33 cellular contexts compared by ENCODE assay signal in genomic region chr3:146555311-146555710, GRCh38. TPM values are rescaled to one million over a fixed set of nuclear protein-coding genes. Genes with fewer than 3 reads are reported as not detected.
DNase-seq lines count a peak whose midpoint lies in the region; ATAC-seq, FAIRE-seq and TF ChIP-seq lines count a peak whose summit lies in the region.
"Had no signal": no experiment of that assay in that cellular context is flagged by ENCODE, and none has a peak within 500 bp of the region (broad histone marks: within the 10 kb centered on the region; RNA-seq: fewer than 3 reads in every experiment).

No MANE protein-coding gene starts in this region.

- H3K36me3 ChIP-seq in endodermal cell (ENCODE audit: control insufficient read depth, insufficient read depth, low read length) (no peaks in the 10 kb centered on the region), keratinocyte (ENCODE audit: control insufficient read depth in 2 of 2, extremely low read depth in 1 of 2, insufficient read depth in 2 of 2, low read length in 2 of 2) (no peaks in the 10 kb centered on the region), trophoblast cell (ENCODE audit: control insufficient read depth in 1 of 2, insufficient read depth in 2 of 2, low read length in 2 of 2) (no peaks in the 10 kb centered on the region), colonic mucosa (no peaks in the 10 kb centered on the region)
- H3K36me3 ChIP-seq in effector memory CD4-positive, alpha-beta T cell (ENCODE audit: control insufficient read depth, insufficient read depth, low read length) = no peaks in the 10 kb centered on the region
- H3K36me3 ChIP-seq: BE2C, BLaER1 had no signal

- H3K27ac ChIP-seq in endodermal cell (ENCODE audit: low read depth, low read length) (no peak overlapping the region), keratinocyte (ENCODE audit: control insufficient read depth, insufficient read depth, low read length) (no peak overlapping the region), trophoblast cell (ENCODE audit: low read depth, low read length) (no peak overlapping the region), colonic mucosa (no peak overlapping the region)
- no peak overlapping the region for H3K27ac ChIP-seq in effector memory CD4-positive, alpha-beta T cell (ENCODE audit: insufficient read depth, low read length, poor library complexity, severe bottlenecking)
- H3K27ac ChIP-seq: BLaER1 had no signal

- H3K4me3 ChIP-seq in endodermal cell (ENCODE audit: low read length) = peak overlapping the region; percentile 46
- H3K4me3 ChIP-seq in keratinocyte (ENCODE audit: control insufficient read depth in 2 of 3, extremely low read depth in 1 of 3, insufficient read depth in 2 of 3, low read depth in 1 of 3, low read length in 3 of 3) = no peak overlapping the region
- H3K4me3 ChIP-seq in trophoblast cell (ENCODE audit: low read depth, low read length) = no peak overlapping the region
- H3K4me3 ChIP-seq in effector memory CD4-positive, alpha-beta T cell (ENCODE audit: insufficient read depth, low read depth, low read length, poor library complexity, severe bottlenecking) = no peak overlapping the region
- no peak overlapping the region for H3K4me3 ChIP-seq in colonic mucosa
- H3K4me3 ChIP-seq: BLaER1, GM12878 had no signal

- no peak overlapping the region for H2AK5ac ChIP-seq in trophoblast cell (ENCODE audit: low read length)

- H3K14ac ChIP-seq in trophoblast cell (ENCODE audit: low read length) = no peak overlapping the region

- peak; percentile 29 for FAIRE-seq in keratinocyte (lab: Jason Lieb, UNC)
- FAIRE-seq: A204.1, GM12878, GM12892, GM18507 had no signal

- ATAC-seq in GM19328 (IDR thresholded peaks at IDR 0.05; ENCODE audit: unreplicated experiment) = no peak
- ATAC-seq: GM12878 had no signal

- H3K27me3 Mint-ChIP-seq in endodermal cell (ENCODE audit: insufficient read depth) (no peaks in the 10 kb centered on the region), endothelial cell (ENCODE audit: unreplicated experiment) (peaks cover 2% of the 10 kb centered on the region)

- H4K8ac ChIP-seq in trophoblast cell (ENCODE audit: low read depth, low read length) = no peak overlapping the region

- DNase-seq in SK-MEL-5 (ENCODE audit: low read depth, low spot score) = peak; percentile 63
- no peak for DNase-seq in endodermal cell
- no peak for DNase-seq in keratinocyte (ENCODE audit: low read depth, low spot score)
- no peak for DNase-seq in trophoblast cell
- no peak for DNase-seq in endothelial cell (ENCODE audit: low spot score)
- no peak for DNase-seq in effector memory CD4-positive, alpha-beta T cell
- DNase-seq in colonic mucosa = no peak
- DNase-seq: 8988T; ACHN; BE2C; C1 segment of cervical spinal cord; CD4-positive, alpha-beta memory T cell; CD4-positive, CD25-positive, alpha-beta regulatory T cell; CD8-positive, alpha-beta memory T cell; COR-L47; DMS 273 treated with DMSO at 0.1 percent for 48 hours; DMS153; DMS53; DMS79; DND-41; EL; GDM1 had no signal

- H3K9me3 Mint-ChIP-seq in endodermal cell (peaks cover 18% of the 10 kb centered on the region), endothelial cell (ENCODE audit: unreplicated experiment) (no peaks in the 10 kb centered on the region)
- H3K9me3 Mint-ChIP-seq: CD8-positive, alpha-beta memory T cell had no signal

- no peak overlapping the region for H3K18ac ChIP-seq in trophoblast cell (ENCODE audit: low read length)

- H3K9me1 ChIP-seq in keratinocyte (ENCODE audit: control insufficient read depth, extremely low read depth, insufficient read depth, low read length) = no peaks in the 10 kb centered on the region

- no peak overlapping the region for H4K12ac ChIP-seq in trophoblast cell (ENCODE audit: low read depth, low read length)

- 91 to 100% methylated on average over 3 of the region's 3 CpGs for whole genome bisulfite sequencing in endodermal cell (ENCODE audit: insufficient coverage in 1 of 2, insufficient read length in 1 of 2), 2 experiments
- no CpG with 5 or more reads among the region's 3 CpGs for WGBS in trophoblast cell (ENCODE audit: extremely low coverage, insufficient coverage, insufficient read length)

- H3K4me3 Mint-ChIP-seq in endodermal cell = no peak overlapping the region
- H3K4me3 Mint-ChIP-seq in endothelial cell (ENCODE audit: unreplicated experiment) = no peak overlapping the region
- H3K4me3 Mint-ChIP-seq: CD14-positive monocyte; CD4-positive, alpha-beta memory T cell; CD4-positive, CD25-positive, alpha-beta regulatory T cell; CD8-positive, alpha-beta memory T cell had no signal

- H3K79me1 ChIP-seq in trophoblast cell (ENCODE audit: low read length) = no peaks in the 10 kb centered on the region

- H3K4ac ChIP-seq in trophoblast cell (ENCODE audit: low read depth, low read length) = no peak overlapping the region

- TF ChIP-seq CTCF in endodermal cell (conservative IDR thresholded peaks at IDR 0.05) (no peak), keratinocyte (optimal IDR thresholded peaks at IDR 0.05 in 1 of 3, IDR thresholded peaks at IDR 0.05 in 1 of 3, conservative IDR thresholded peaks at IDR 0.05 in 1 of 3; ENCODE audit: extremely low read depth in 1 of 3, insufficient read depth in 2 of 3, low read length in 3 of 3) (no peak), endothelial cell (IDR thresholded peaks at IDR 0.05; ENCODE audit: unreplicated experiment) (no peak), colonic mucosa (IDR thresholded peaks at IDR 0.05) (no peak)

- peaks cover 10% of the 10 kb centered on the region for H3K4me1 Mint-ChIP-seq in endodermal cell
- H3K4me1 Mint-ChIP-seq in endothelial cell (ENCODE audit: unreplicated experiment) = peaks cover 4% of the 10 kb centered on the region

- no peak overlapping the region for H3K23ac ChIP-seq in trophoblast cell (ENCODE audit: low read length)

- peak overlapping the region; percentile 37 for H4K91ac ChIP-seq in trophoblast cell (ENCODE audit: low read depth, low read length)

- H3K27ac Mint-ChIP-seq in endodermal cell = no peak overlapping the region
- H3K27ac Mint-ChIP-seq in endothelial cell (ENCODE audit: unreplicated experiment) = no peak overlapping the region
- H3K27ac Mint-ChIP-seq: CD14-positive monocyte; CD4-positive, alpha-beta memory T cell; CD4-positive, CD25-positive, alpha-beta regulatory T cell; CD8-positive, alpha-beta memory T cell had no signal

- no peak overlapping the region for H2BK5ac ChIP-seq in trophoblast cell (ENCODE audit: low read depth, low read length, poor library complexity)

- no peak overlapping the region for H2BK12ac ChIP-seq in trophoblast cell (ENCODE audit: low read length)

- H3K9ac ChIP-seq in endodermal cell (ENCODE audit: extremely low read depth, low read length, poor library complexity, severe bottlenecking) (no peak overlapping the region), keratinocyte (ENCODE audit: control insufficient read depth, extremely low read depth, insufficient read depth, low read length) (no peak overlapping the region), trophoblast cell (ENCODE audit: low read length) (no peak overlapping the region), colonic mucosa (ENCODE audit: low read depth in 2 of 2, low read length in 2 of 2) (no peak overlapping the region)
- H3K9ac ChIP-seq: BLaER1 had no signal

- H3K27me3 ChIP-seq in endodermal cell (ENCODE audit: control insufficient read depth, insufficient read depth, low read length, poor library complexity, severe bottlenecking) = no peaks in the 10 kb centered on the region
- H3K27me3 ChIP-seq in keratinocyte (ENCODE audit: control insufficient read depth, extremely low read depth, insufficient read depth, low read length) = no peaks in the 10 kb centered on the region
- H3K27me3 ChIP-seq in trophoblast cell (ENCODE audit: insufficient read depth, low read length) = no peaks in the 10 kb centered on the region
- no peaks in the 10 kb centered on the region for H3K27me3 ChIP-seq in effector memory CD4-positive, alpha-beta T cell (replicated peaks; ENCODE audit: control insufficient read depth, insufficient read depth, low read length, poor library complexity, severe bottlenecking)
- no peaks in the 10 kb centered on the region for H3K27me3 ChIP-seq in colonic mucosa
- H3K27me3 ChIP-seq: BE2C, BLaER1 had no signal

- no peak overlapping the region for H3K4me2 ChIP-seq in keratinocyte (ENCODE audit: control insufficient read depth, extremely low read depth, insufficient read depth, low read depth, low read length)
- H3K4me2 ChIP-seq in trophoblast cell (ENCODE audit: low read length) = no peak overlapping the region
- H3K4me2 ChIP-seq: BLaER1 had no signal

- H3K36me3 Mint-ChIP-seq in endodermal cell (ENCODE audit: low read depth) = no peaks in the 10 kb centered on the region
- H3K36me3 Mint-ChIP-seq in endothelial cell (ENCODE audit: low read depth, unreplicated experiment) = no peaks in the 10 kb centered on the region
- H3K36me3 Mint-ChIP-seq: CD14-positive monocyte; CD4-positive, alpha-beta memory T cell; CD4-positive, CD25-positive, alpha-beta regulatory T cell; CD8-positive, alpha-beta memory T cell had no signal

- H3K9me3 ChIP-seq in endodermal cell (ENCODE audit: control insufficient read depth, low read length) (peaks cover 37% of the 10 kb centered on the region), keratinocyte (ENCODE audit: control insufficient read depth, low read depth, low read length) (no peaks in the 10 kb centered on the region), trophoblast cell (ENCODE audit: insufficient read depth, low read depth, low read length) (no peaks in the 10 kb centered on the region), colonic mucosa (no peaks in the 10 kb centered on the region)
- H3K9me3 ChIP-seq in effector memory CD4-positive, alpha-beta T cell (ENCODE audit: control insufficient read depth, low read length) = no peaks in the 10 kb centered on the region
- H3K9me3 ChIP-seq: BE2C, BLaER1 had no signal

- H3K4me1 ChIP-seq in endodermal cell (ENCODE audit: control insufficient read depth, insufficient read depth, low read length) (no peaks in the 10 kb centered on the region), keratinocyte (ENCODE audit: control insufficient read depth, extremely low read depth, insufficient read depth, low read length) (peaks cover 19% of the 10 kb centered on the region), trophoblast cell (ENCODE audit: control insufficient read depth in 1 of 2, insufficient read depth in 2 of 2, low read length in 2 of 2) (no peaks in the 10 kb centered on the region), colonic mucosa (no peaks in the 10 kb centered on the region)
- no peaks in the 10 kb centered on the region for H3K4me1 ChIP-seq in effector memory CD4-positive, alpha-beta T cell (ENCODE audit: control insufficient read depth, insufficient read depth, low read length, poor library complexity, severe bottlenecking)
- H3K4me1 ChIP-seq: BE2C, BLaER1 had no signal

- H2BK120ac ChIP-seq in trophoblast cell (ENCODE audit: insufficient read depth, low read length, poor library complexity) = no peak overlapping the region

- in situ Hi-C loops in SK-MEL-5 (cut with HindIII; ENCODE audit: low pct_unique_long_range_greater_than_20kb, low sequenced_read_pairs) = no loop called here

- intact Hi-C loops in colonic mucosa (cut with DNase I) = no loop called here

- no peak overlapping the region for H2AFZ ChIP-seq in keratinocyte (ENCODE audit: control insufficient read depth, low read length)
- no peak overlapping the region for H2AFZ ChIP-seq in trophoblast cell (ENCODE audit: insufficient read depth, low read length, poor library complexity)

- dilution Hi-C loops in keratinocyte (cut with MboI; ENCODE audit: extremely low pct_ligation_motif_present, low sequenced_read_pairs) = no loop called here

- H4K20me1 ChIP-seq in keratinocyte (ENCODE audit: control insufficient read depth, extremely low read depth, insufficient read depth, low read length) = no peaks in the 10 kb centered on the region
- H4K20me1 ChIP-seq: BLaER1 had no signal

- H3K79me2 ChIP-seq in keratinocyte (ENCODE audit: control insufficient read depth, insufficient read depth, low read length) = no peaks in the 10 kb centered on the region
- H3K79me2 ChIP-seq in trophoblast cell (ENCODE audit: control insufficient read depth, insufficient read depth, low read length, poor library complexity) = no peaks in the 10 kb centered on the region

RNA-seq across cellular contexts. Expression of gene PLSCR1, which starts 10.9 kb away (rescaled TPM):
- 355 and 367 TPM in 2 replicates for total RNA-seq in SK-MEL-5 (2014; rRNA removed; shearing (Covaris generic))
- polyA plus RNA-seq in SK-MEL-5 (2015; cell fraction: cytosol; rRNA removed) = 308 and 323 TPM in 2 replicates
- 220 and 246 TPM in 2 replicates for polyA plus RNA-seq in SK-MEL-5 (2015; cell fraction: nucleus; rRNA removed)
- total RNA-seq in endodermal cell (100 to 1,000 TPM; 189 to 250 TPM), endothelial cell (ENCODE audit: unreplicated experiment) (77.1 TPM), colonic mucosa (100 to 1,000 TPM in 1 of 2 donors, 10 to 100 TPM in 1; 99.0 to 180 TPM)
- 40.4 TPM for polyA plus RNA-seq in endodermal cell (2013, experiment 1 of 2)
- 42.9 TPM for polyA plus RNA-seq in endodermal cell (2013, experiment 2 of 2)
- 42.4 to 132 TPM (median 77.6 TPM) in 3 replicates for polyA plus RNA-seq in keratinocyte
- 11.2 TPM for polyA plus RNA-seq in keratinocyte (2011; ENCODE audit: low read depth)
- 63.7 and 84.7 TPM in 2 replicates for polyA plus RNA-seq in keratinocyte (2011; cell fraction: cytosol; rRNA removed)
- polyA plus RNA-seq in keratinocyte (2011; cell fraction: nucleus; rRNA removed) = 82.9 and 95.8 TPM in 2 replicates
- 19.3 and 101 TPM in 2 replicates for polyA plus RNA-seq in keratinocyte (2012; ENCODE audit: low replicate concordance)
- polyA minus RNA-seq in keratinocyte = 43.4 to 74.4 TPM (median 56.0 TPM) in 3 replicates
- 47.8 TPM for polyA minus RNA-seq in keratinocyte (2011; cell fraction: cytosol; rRNA and poly(A)+ RNA removed)
- polyA minus RNA-seq in keratinocyte (2011; cell fraction: nucleus; rRNA and poly(A)+ RNA removed) = 54.4 and 91.7 TPM in 2 replicates
- polyA plus RNA-seq in trophoblast cell (2013) = 57.9 and 58.5 TPM in 2 replicates
- total RNA-seq: G401 had no signal

RNA-seq across cellular contexts. Expression of gene PLSCR5, which starts 49.8 kb away (rescaled TPM):
- not detected in 2 replicates for total RNA-seq in SK-MEL-5 (2014; rRNA removed; shearing (Covaris generic))
- polyA plus RNA-seq in SK-MEL-5 (2015; cell fraction: cytosol; rRNA removed) = not detected in 2 replicates
- 0.64 TPM in 1 of 2 replicates, not detected in the other for polyA plus RNA-seq in SK-MEL-5 (2015; cell fraction: nucleus; rRNA removed)
- total RNA-seq in endodermal cell = not detected
- polyA plus RNA-seq in endodermal cell (2013, experiment 1 of 2) = 0.32 TPM
- polyA plus RNA-seq in endodermal cell (2013, experiment 2 of 2) = 0.17 TPM
- not detected in 3 replicates for polyA plus RNA-seq in keratinocyte
- polyA plus RNA-seq in keratinocyte (2011; ENCODE audit: low read depth) = not detected
- not detected in 2 replicates for polyA plus RNA-seq in keratinocyte (2011; cell fraction: cytosol; rRNA removed)
- not detected in 2 replicates for polyA plus RNA-seq in keratinocyte (2011; cell fraction: nucleus; rRNA removed)
- polyA plus RNA-seq in keratinocyte (2012; ENCODE audit: low replicate concordance) = not detected in 2 replicates
- not detected in 3 replicates for polyA minus RNA-seq in keratinocyte
- polyA minus RNA-seq in keratinocyte (2011; cell fraction: cytosol; rRNA and poly(A)+ RNA removed) = not detected
- polyA minus RNA-seq in keratinocyte (2011; cell fraction: nucleus; rRNA and poly(A)+ RNA removed) = not detected in 2 replicates
- polyA plus RNA-seq in trophoblast cell (2013) = 13.7 and 14.8 TPM in 2 replicates
- not detected for total RNA-seq in endothelial cell (ENCODE audit: unreplicated experiment)
- not detected for total RNA-seq in colonic mucosa
- total RNA-seq: A673; CD4-positive, alpha-beta memory T cell; CD4-positive, CD25-positive, alpha-beta regulatory T cell; CD8-positive, alpha-beta memory T cell; Daoy; G401; GM12878 had no signal
- polyA plus RNA-seq: AG04450; CD14-positive monocyte; CD4-positive, alpha-beta memory T cell; CD4-positive, CD25-positive, alpha-beta regulatory T cell; CD8-positive, alpha-beta memory T cell had no signal
